7 cellular contexts compared by ENCODE assay signal in genomic region chr5:176034407-176035200, GRCh38.
DNase-seq lines count a peak whose midpoint lies in the region; ATAC-seq, FAIRE-seq and TF ChIP-seq lines count a peak whose summit lies in the region.
"Not testable (repeated sequence)": the region's sequence is repeated elsewhere in the genome, so short reads cannot be mapped to it uniquely, and the experiment has no call there.

No MANE protein-coding gene starts in this region.

- H3K36me3 Mint-ChIP-seq in activated CD4-positive, alpha-beta T cell treated with anti-CD3 and anti-CD28 coated beads for 36 hours (ENCODE audit: low read depth); activated T-cell treated with anti-CD3 and anti-CD28 coated beads, Interleukin-2, amount 50 U/mL, for 72 hours (ENCODE audit: insufficient read depth in 2 of 2); stimulated activated effector memory CD8-positive, alpha-beta T cell treated with anti-CD3 and anti-CD28 coated beads, Interleukin-12 subunit alpha, Interleukin-12 subunit beta, amount 100 ng/mL, for 72 hours: not testable (repeated sequence)

- TF ChIP-seq RAD21 in HCT116 (IDR thresholded peaks at IDR 0.05; ENCODE audit: low read depth); K562 (CRISPR knock-in tag; conservative IDR thresholded peaks at IDR 0.05 in 1 of 2, IDR thresholded peaks at IDR 0.05 in 1 of 2): not testable (repeated sequence)

- FAIRE-seq in K562 (lab: Jason Lieb, UNC): peak; percentile 88

- not testable (repeated sequence) for H3K9me3 ChIP-seq in HCT116 (ENCODE audit: control insufficient read depth in 1 of 2, insufficient read depth in 1 of 2, low read depth in 1 of 2, low read length in 2 of 2); K562 (replicated peaks; ENCODE audit: control insufficient read depth, insufficient read depth, low read depth, low read length)

- not testable (repeated sequence) for H3K79me2 ChIP-seq in HCT116 (ENCODE audit: insufficient read depth, low read length); K562 (ENCODE audit: control insufficient read depth, insufficient read depth, low read length)

- H3K9me2 ChIP-seq in HCT116 (ENCODE audit: insufficient read depth): not testable (repeated sequence)

- H3K27ac ChIP-seq in HCT116 (ENCODE audit: low read depth, low read length); K562 (ENCODE audit: extremely low read depth, low read depth, low read length); foreskin keratinocyte: not testable (repeated sequence)

- 15% methylated on average over 2 of the region's 15 CpGs for WGBS in K562 (ENCODE audit: insufficient coverage, low coverage, missing lambda C conversion rate)

- in situ Hi-C loops in K562 (cut with MboI): not testable (repeated sequence)

- not testable (repeated sequence) for BruUV-seq in HCT116 (replicated peaks; lab: Mats Ljungman, UMichigan); K562 (replicated peaks; lab: Mats Ljungman, UMichigan)

- peaks cover 26% of the 10 kb centered on the region for H3K4me1 Mint-ChIP-seq in activated CD4-positive, alpha-beta T cell treated with anti-CD3 and anti-CD28 coated beads for 36 hours
- H3K4me1 Mint-ChIP-seq in activated T-cell treated with anti-CD3 and anti-CD28 coated beads, Interleukin-2, amount 50 U/mL, for 72 hours (ENCODE audit: low read depth): peaks cover 31% of the 10 kb centered on the region
- peaks cover 23% of the 10 kb centered on the region for H3K4me1 Mint-ChIP-seq in stimulated activated effector memory CD8-positive, alpha-beta T cell treated with anti-CD3 and anti-CD28 coated beads, Interleukin-12 subunit alpha, Interleukin-12 subunit beta, amount 100 ng/mL, for 72 hours

- RAD21 ChIA-PET in HCT116 (lab: Charles Lee; ENCODE audit: low non-redundant PET in 1 of 2, low total read pairs in 2 of 2, uncharacterized antibody in 2 of 2, unreplicated experiment in 2 of 2): not testable (repeated sequence)

- H3K4me3 ChIP-seq in HCT116 (replicated peaks in 1 of 2; ENCODE audit: low read depth in 1 of 2, low read length in 2 of 2); K562: not testable (repeated sequence)

- not testable (repeated sequence) for H3K27me3 ChIP-seq in HCT116 (ENCODE audit: insufficient read depth, low read length); K562 (ENCODE audit: control insufficient read depth in 2 of 2, insufficient read depth in 2 of 2, low read length in 2 of 2); foreskin keratinocyte

- H3K9me3 Mint-ChIP-seq in activated CD4-positive, alpha-beta T cell treated with anti-CD3 and anti-CD28 coated beads for 36 hours (ENCODE audit: low read depth); activated T-cell treated with anti-CD3 and anti-CD28 coated beads, Interleukin-2, amount 50 U/mL, for 72 hours; stimulated activated effector memory CD8-positive, alpha-beta T cell treated with anti-CD3 and anti-CD28 coated beads, Interleukin-12 subunit alpha, Interleukin-12 subunit beta, amount 100 ng/mL, for 72 hours: not testable (repeated sequence)

- peak overlapping the region; percentile 63 for H3K27ac Mint-ChIP-seq in activated CD4-positive, alpha-beta T cell treated with anti-CD3 and anti-CD28 coated beads for 36 hours
- not testable (repeated sequence) for H3K27ac Mint-ChIP-seq in activated T-cell treated with anti-CD3 and anti-CD28 coated beads, Interleukin-2, amount 50 U/mL, for 72 hours; stimulated activated effector memory CD8-positive, alpha-beta T cell treated with anti-CD3 and anti-CD28 coated beads, Interleukin-12 subunit alpha, Interleukin-12 subunit beta, amount 100 ng/mL, for 72 hours

- H4K20me1 ChIP-seq in HCT116 (ENCODE audit: insufficient read depth); K562 (replicated peaks; ENCODE audit: control insufficient read depth, insufficient read depth, low read length): not testable (repeated sequence)

- not testable (repeated sequence) for TF ChIP-seq CTCF in HCT116 (IDR thresholded peaks at IDR 0.05 in 2 of 3, conservative IDR thresholded peaks at IDR 0.05 in 1 of 3; ENCODE audit: borderline replicate concordance in 1 of 3, insufficient read depth in 1 of 3, low read depth in 2 of 3, low read length in 2 of 3); K562 (IDR thresholded peaks at IDR 0.05 in 2 of 3, conservative IDR thresholded peaks at IDR 0.05 in 1 of 3; ENCODE audit: insufficient read depth in 2 of 3, low read depth in 1 of 3, low read length in 3 of 3); foreskin keratinocyte (conservative IDR thresholded peaks at IDR 0.05)

- POLR2A ChIA-PET in HCT116 (lab: Charles Lee); activated CD4-positive, alpha-beta T cell treated with anti-CD3 and anti-CD28 coated beads for 36 hours (lab: Charles Lee); K562 (lab: Yijun Ruan, JAX): not testable (repeated sequence)

- H3K4me3 Mint-ChIP-seq in activated CD4-positive, alpha-beta T cell treated with anti-CD3 and anti-CD28 coated beads for 36 hours; stimulated activated effector memory CD8-positive, alpha-beta T cell treated with anti-CD3 and anti-CD28 coated beads, Interleukin-12 subunit alpha, Interleukin-12 subunit beta, amount 100 ng/mL, for 72 hours: not testable (repeated sequence)
- H3K4me3 Mint-ChIP-seq in activated T-cell treated with anti-CD3 and anti-CD28 coated beads, Interleukin-2, amount 50 U/mL, for 72 hours: peak overlapping the region; percentile 39 to 65

- DNase-seq in HCT116 (ENCODE audit: low read depth, low spot score); K562 (ENCODE audit: extremely low read depth in 1 of 4, low spot score in 3 of 4); foreskin keratinocyte; stimulated activated effector memory CD8-positive, alpha-beta T cell treated with anti-CD3 and anti-CD28 coated beads, Interleukin-12 subunit alpha, Interleukin-12 subunit beta, amount 100 ng/mL, for 72 hours (ENCODE audit: low spot score in 2 of 2): not testable (repeated sequence)
- peak; percentile 33 for DNase-seq in activated CD4-positive, alpha-beta T cell treated with anti-CD3 and anti-CD28 coated beads for 36 hours
- DNase-seq in activated T-cell treated with anti-CD3 and anti-CD28 coated beads, Interleukin-2, amount 50 U/mL, for 72 hours: peak in 1 of 2 donors; percentile 32
- DNase-seq in mesenteric fat pad (ENCODE audit: low spot score): peak; percentile 89

- H3K4me2 ChIP-seq in HCT116 (ENCODE audit: low read length); K562 (ENCODE audit: insufficient read depth, low read length): not testable (repeated sequence)

- not testable (repeated sequence) for H3K9ac ChIP-seq in HCT116 (ENCODE audit: low read length); K562 (ENCODE audit: insufficient read depth in 1 of 2, low read depth in 2 of 2, low read length in 2 of 2)

- CTCF ChIA-PET in HCT116 (lab: Charles Lee); activated CD4-positive, alpha-beta T cell treated with anti-CD3 and anti-CD28 coated beads for 36 hours (lab: Charles Lee); K562 (lab: Yijun Ruan, JAX; ENCODE audit: low intra/inter-chr PET ratio): not testable (repeated sequence)

- not testable (repeated sequence) for TF ChIP-seq EP300 in K562 (IDR thresholded peaks at IDR 0.05; ENCODE audit: low read length)

- ATAC-seq in HCT116: peak; percentile 73
- ATAC-seq in activated CD4-positive, alpha-beta T cell treated with anti-CD3 and anti-CD28 coated beads for 36 hours: peak; percentile 60
- ATAC-seq in activated T-cell treated with anti-CD3 and anti-CD28 coated beads, Interleukin-2, amount 50 U/mL, for 72 hours (replicated peaks in 1 of 2): peak; percentile 61 to 82
- peak; percentile 33; the same call in 2 of the 3 replicates for ATAC-seq in K562
- ATAC-seq in foreskin keratinocyte: peak; percentile 47
- peak; percentile 69 for ATAC-seq in stimulated activated effector memory CD8-positive, alpha-beta T cell treated with anti-CD3 and anti-CD28 coated beads, Interleukin-12 subunit alpha, Interleukin-12 subunit beta, amount 100 ng/mL, for 72 hours

- intact Hi-C loops in HCT116 (cut with micrococcal nuclease); K562 (cut with micrococcal nuclease): not testable (repeated sequence)
- intact Hi-C loops in activated CD4-positive, alpha-beta T cell treated with anti-CD3 and anti-CD28 coated beads for 36 hours (cut with DNase I, micrococcal nuclease): loop anchor here in 1 of 2 experiments (10.0 kb wide), 1 partner anchor 1570 kb away; the partner anchor contains the start of gene B4GALT7

- not testable (repeated sequence) for TF ChIP-seq POLR2A in HCT116 (IDR thresholded peaks at IDR 0.05; ENCODE audit: borderline replicate concordance, extremely low read depth, insufficient read depth, insufficient read length); K562 (conservative IDR thresholded peaks at IDR 0.05)

- not testable (repeated sequence) for H3K4me1 ChIP-seq in HCT116 (ENCODE audit: control insufficient read depth in 1 of 2, insufficient read depth in 2 of 2, low read length in 2 of 2); K562 (replicated peaks in 1 of 2; ENCODE audit: control insufficient read depth in 2 of 2, insufficient read depth in 2 of 2, low read length in 2 of 2); foreskin keratinocyte

- H3K36me3 ChIP-seq in HCT116 (ENCODE audit: control insufficient read depth in 1 of 2, insufficient read depth in 2 of 2, low read length in 2 of 2); K562 (ENCODE audit: control insufficient read depth, insufficient read depth, low read length): not testable (repeated sequence)

- H2AFZ ChIP-seq in HCT116 (ENCODE audit: low read depth, low read length, poor library complexity, severe bottlenecking); K562 (ENCODE audit: low read depth, low read length): not testable (repeated sequence)

- not testable (repeated sequence) for H3K9me1 ChIP-seq in K562 (ENCODE audit: control insufficient read depth, insufficient read depth, low read length)

- H3K27me3 Mint-ChIP-seq in activated CD4-positive, alpha-beta T cell treated with anti-CD3 and anti-CD28 coated beads for 36 hours; activated T-cell treated with anti-CD3 and anti-CD28 coated beads, Interleukin-2, amount 50 U/mL, for 72 hours (ENCODE audit: low read depth): not testable (repeated sequence)
